ENCODE assay signal across 12 cellular contexts in genomic region chr4:159042097-159042605, GRCh38.
DNase-seq lines count a peak whose midpoint lies in the region; ATAC-seq, FAIRE-seq and TF ChIP-seq lines count a peak whose summit lies in the region.
"Had no signal": no experiment of that assay in that cellular context is flagged by ENCODE, and none has a peak within 500 bp of the region (broad histone marks: within the 10 kb centered on the region; RNA-seq: fewer than 3 reads in every experiment).

No MANE protein-coding gene starts in this region.

- H4K8ac ChIP-seq in H9 (replicated peaks; ENCODE audit: insufficient read length, low read depth, low read length) = no peak overlapping the region

- DNase-seq in GM12892 (ENCODE audit: insufficient read length) = no peak
- DNase-seq in NCI-H446 (lab: John Stamatoyannopoulos, UW) = peak; percentile 25 to 64
- DNase-seq in left colon = peak in 1 of 2 donors; percentile 38
- no peak for DNase-seq in midbrain (lab: John Stamatoyannopoulos, UW)
- DNase-seq in A172 (ENCODE audit: low spot score) = no peak
- no peak for DNase-seq in H9
- DNase-seq in activated CD4-positive, alpha-beta memory T cell treated with anti-CD3 and anti-CD28 coated beads, Interleukin-2, amount 10 ng/mL, durations not matched to agents 7 days and 5 days = no peak
- DNase-seq: activated T-cell treated with anti-CD3 and anti-CD28 coated beads, Interleukin-2, amount 50 U/mL, for 4 hours; NCI-H187 treated with DMSO at 0.1 percent for 48 hours; stimulated activated naive CD4-positive, alpha-beta T cell had no signal

- no peak overlapping the region for H2AFZ ChIP-seq in H9 (ENCODE audit: low read length)

- no peaks in the 10 kb centered on the region for H4K20me1 ChIP-seq in H9 (ENCODE audit: control insufficient read depth, insufficient read depth, insufficient read length)

- H3K4me3 Mint-ChIP-seq in H9 = no peak overlapping the region
- no peak overlapping the region for H3K4me3 Mint-ChIP-seq in activated CD4-positive, alpha-beta memory T cell treated with anti-CD3 and anti-CD28 coated beads, Interleukin-2, amount 10 ng/mL, durations not matched to agents 7 days and 5 days
- H3K4me3 Mint-ChIP-seq: activated T-cell treated with anti-CD3 and anti-CD28 coated beads, Interleukin-2, amount 50 U/mL, for 4 hours; mesothelial cell of epicardium had no signal

- H2BK12ac ChIP-seq in H9 (ENCODE audit: insufficient read length, low read depth, low read length) = no peak overlapping the region

- H3K56ac ChIP-seq in H9 (ENCODE audit: insufficient read length, low read depth, low read length) = no peak overlapping the region

- no peak for TF ChIP-seq CTCF in H9 (conservative IDR thresholded peaks at IDR 0.05)

- no peak overlapping the region for H2BK5ac ChIP-seq in H9 (ENCODE audit: insufficient read length, low read length)

- CTCF ChIA-PET in activated CD4-positive, alpha-beta memory T cell treated with anti-CD3 and anti-CD28 coated beads, Interleukin-2, amount 10 ng/mL, durations not matched to agents 7 days and 5 days (lab: Charles Lee) = no interaction called here

- no peak overlapping the region for H2BK20ac ChIP-seq in H9 (ENCODE audit: low read depth, low read length, poor library complexity, severe bottlenecking)

- H2AK5ac ChIP-seq in H9 (ENCODE audit: insufficient read length, low read length) = no peak overlapping the region

- H3K36me3 Mint-ChIP-seq in H9 (ENCODE audit: insufficient read depth in 1 of 3, low read depth in 3 of 3) = 0 out of 7 replicates have a peak, but pooled peaks cover 0 to 1% (median 0%) of the 10 kb centered on the region in 3 experiments
- no peaks in the 10 kb centered on the region for H3K36me3 Mint-ChIP-seq in activated CD4-positive, alpha-beta memory T cell treated with anti-CD3 and anti-CD28 coated beads, Interleukin-2, amount 10 ng/mL, durations not matched to agents 7 days and 5 days (ENCODE audit: low read depth)
- H3K36me3 Mint-ChIP-seq: mesothelial cell of epicardium had no signal

- FAIRE-seq in GM12892 (lab: Jason Lieb, UNC) = peak; percentile 27

- H3K27me3 ChIP-seq in H9 (ENCODE audit: insufficient read depth, low read length) = no peaks in the 10 kb centered on the region

- POLR2A ChIA-PET in activated CD4-positive, alpha-beta memory T cell treated with anti-CD3 and anti-CD28 coated beads, Interleukin-2, amount 10 ng/mL, durations not matched to agents 7 days and 5 days (lab: Charles Lee) = no interaction called here

- no peak overlapping the region for H3K18ac ChIP-seq in H9 (ENCODE audit: insufficient read length, low read depth, low read length)

- no peak overlapping the region for H2BK120ac ChIP-seq in H9 (ENCODE audit: low read depth, low read length, poor library complexity, severe bottlenecking)

- intact Hi-C loops in left colon (cut with DNase I, micrococcal nuclease) = no loop called here

- H3K4ac ChIP-seq in H9 (ENCODE audit: low read depth, low read length) = no peak overlapping the region

- no peak overlapping the region for H3T11ph ChIP-seq in H9 (ENCODE audit: low read length)

- ATAC-seq in GM21529 (IDR thresholded peaks at IDR 0.05; ENCODE audit: unreplicated experiment) (peak; percentile 51), left colon (peak; percentile 58)
- ATAC-seq: activated T-cell treated with anti-CD3 and anti-CD28 coated beads, Interleukin-2, amount 50 U/mL, for 4 hours had no signal

- H4K91ac ChIP-seq in H9 (ENCODE audit: insufficient read length, low read depth, low read length) = no peak overlapping the region

- no CpG with 5 or more reads among the region's 5 CpGs for WGBS in H9 (ENCODE audit: extremely low coverage, insufficient read length, low lambda C conversion rate)

- no peak overlapping the region for H3K4me2 ChIP-seq in H9 (ENCODE audit: insufficient read depth, insufficient read length, low read length)

- no peak for TF ChIP-seq POLR2A in GM12892 (IDR thresholded peaks at IDR 0.05; ENCODE audit: low read depth, low read length)

- no peaks in the 10 kb centered on the region; the same call in 1 of the 2 replicates for H3K27me3 Mint-ChIP-seq in H9 (ENCODE audit: low read depth)
- peaks cover 28% of the 10 kb centered on the region for H3K27me3 Mint-ChIP-seq in activated CD4-positive, alpha-beta memory T cell treated with anti-CD3 and anti-CD28 coated beads, Interleukin-2, amount 10 ng/mL, durations not matched to agents 7 days and 5 days

- H4K5ac ChIP-seq in H9 (ENCODE audit: insufficient read length, low read depth, low read length) = no peak overlapping the region

- H3K27ac ChIP-seq in H9 (ENCODE audit: insufficient read length, low read depth, low read length) = no peak overlapping the region

- no peaks in the 10 kb centered on the region for H3K79me1 ChIP-seq in H9 (ENCODE audit: insufficient read depth, low read depth, low read length, poor library complexity, severe bottlenecking)

- no peaks in the 10 kb centered on the region for H3K23me2 ChIP-seq in H9 (ENCODE audit: insufficient read length, low read depth, low read length, poor library complexity, severe bottlenecking)

- no peaks in the 10 kb centered on the region for H3K9me3 Mint-ChIP-seq in H9
- no peaks in the 10 kb centered on the region for H3K9me3 Mint-ChIP-seq in activated CD4-positive, alpha-beta memory T cell treated with anti-CD3 and anti-CD28 coated beads, Interleukin-2, amount 10 ng/mL, durations not matched to agents 7 days and 5 days
- H3K9me3 Mint-ChIP-seq: activated T-cell treated with anti-CD3 and anti-CD28 coated beads, Interleukin-2, amount 50 U/mL, for 4 hours; mesothelial cell of epicardium had no signal

- no peaks in the 10 kb centered on the region for H3K79me2 ChIP-seq in H9 (ENCODE audit: insufficient read depth, low read length)

- no peak overlapping the region for H2BK15ac ChIP-seq in H9 (ENCODE audit: low read depth, low read length)

- no peak overlapping the region for H3K14ac ChIP-seq in H9 (ENCODE audit: insufficient read depth, low read length)

- H3K9ac ChIP-seq in H9 (ENCODE audit: extremely low read depth, insufficient read length, low read length) = no peak overlapping the region

- no peaks in the 10 kb centered on the region for H3K4me1 ChIP-seq in H9 (ENCODE audit: insufficient read depth, low read length)

- H3K4me1 Mint-ChIP-seq in H9 = peaks cover 15 to 24% of the 10 kb centered on the region in 2 experiments
- peaks cover 13% of the 10 kb centered on the region for H3K4me1 Mint-ChIP-seq in activated CD4-positive, alpha-beta memory T cell treated with anti-CD3 and anti-CD28 coated beads, Interleukin-2, amount 10 ng/mL, durations not matched to agents 7 days and 5 days

- no peak overlapping the region for H3K23ac ChIP-seq in H9 (ENCODE audit: insufficient read length, low read depth, low read length)

- no peaks in the 10 kb centered on the region for H3K9me3 ChIP-seq in H9 (ENCODE audit: control insufficient read depth, low read depth, low read length)

- peak overlapping the region in 1 of 3 experiments; percentile 19; a peak in 1 of 7 replicates for H3K27ac Mint-ChIP-seq in H9
- no peak overlapping the region for H3K27ac Mint-ChIP-seq in activated CD4-positive, alpha-beta memory T cell treated with anti-CD3 and anti-CD28 coated beads, Interleukin-2, amount 10 ng/mL, durations not matched to agents 7 days and 5 days
- H3K27ac Mint-ChIP-seq: mesothelial cell of epicardium had no signal

Comparison
In these comparisons a context has a peak if more than half of its experiments do, and no peak if none do; other contexts are left out.
1. DNase-seq: peak in NCI-H446 (2 of 2); none in GM12892 (single experiment), midbrain (single experiment), A172 (single experiment), H9 (single experiment) and activated CD4-positive, alpha-beta memory T cell treated with anti-CD3 and anti-CD28 coated beads, Interleukin-2, amount 10 ng/mL, durations not matched to agents 7 days and 5 days (single experiment).